In genomic region chr10:100349087-100349486, GRCh38 we compare ENCODE assay signal across 12 cellular contexts. TPM values are rescaled to one million over a fixed set of nuclear protein-coding genes. Genes with fewer than 3 reads are reported as not detected.
DNase-seq lines count a peak whose midpoint lies in the region; ATAC-seq and TF ChIP-seq lines count a peak whose summit lies in the region.
"Had no signal": no experiment of that assay in that cellular context is flagged by ENCODE, and none has a peak within 500 bp of the region (broad histone marks: within the 10 kb centered on the region; RNA-seq: fewer than 3 reads in every experiment).

No MANE protein-coding gene starts in this region.

- no peaks in the 10 kb centered on the region for H3K9me3 ChIP-seq in SK-N-SH
- H3K9me3 ChIP-seq in WERI-Rb-1 (ENCODE audit: severe bottlenecking), result no peaks in the 10 kb centered on the region
- no peaks in the 10 kb centered on the region for H3K9me3 ChIP-seq in skeletal muscle satellite cell (replicated peaks; ENCODE audit: low read length)
- H3K9me3 ChIP-seq in left ventricle myocardium inferior (replicated peaks), result no peaks in the 10 kb centered on the region
- H3K9me3 ChIP-seq: gastrocnemius medialis, thoracic aorta had no signal

- no peak overlapping the region for H3K9ac ChIP-seq in SK-N-SH
- H3K9ac ChIP-seq in skeletal muscle satellite cell (ENCODE audit: low read depth, low read length), result no peak overlapping the region

- POLR2A ChIA-PET in SK-N-SH (lab: Yijun Ruan, JAX), result interaction anchor here (1.0 to 4.0 kb wide), 3 partner anchors 10 to 25 kb away, joined by 3 to 53 read pairs (median 5); no protein-coding TSS in a partner anchor

- no peak for TF ChIP-seq EP300 in SK-N-SH (IDR thresholded peaks at IDR 0.05; ENCODE audit: borderline replicate concordance in 1 of 2, low read depth in 1 of 2, low read length in 1 of 2)

- peaks cover 4% of the 10 kb centered on the region for H3F3A ChIP-seq in SK-N-SH (replicated peaks; ENCODE audit: insufficient read depth)

- no peaks in the 10 kb centered on the region for H3K79me2 ChIP-seq in SK-N-SH (ENCODE audit: insufficient read depth)

- CTCF ChIA-PET in SK-N-SH (lab: Yijun Ruan, JAX), result interaction anchor here (0.9 to 24.3 kb wide), 11 partner anchors 10 to 380 kb away, joined by 3 to 432 read pairs (median 7); no protein-coding TSS in a partner anchor

- ATAC-seq in SK-N-SH treated with all-trans-retinoic acid at 6 μM for 48 hours (no peak), GM18861 (IDR thresholded peaks at IDR 0.05; ENCODE audit: unreplicated experiment) (no peak)
- ATAC-seq: gastrocnemius medialis had no signal

- H3K36me3 ChIP-seq in SK-N-SH (replicated peaks in 1 of 2; ENCODE audit: control insufficient read depth in 1 of 2, insufficient read depth in 2 of 2, low read length in 1 of 2) (peaks cover 4 to 49% of the 10 kb centered on the region in 2 experiments), WERI-Rb-1 (peaks cover 63% of the 10 kb centered on the region), skeletal muscle satellite cell (ENCODE audit: insufficient read depth, low read length) (peaks cover 45% of the 10 kb centered on the region), left ventricle myocardium inferior (no peaks in the 10 kb centered on the region)
- H3K36me3 ChIP-seq: gastrocnemius medialis, thoracic aorta had no signal

- H3K4me2 ChIP-seq in SK-N-SH, result no peak overlapping the region
- peak overlapping the region; percentile 89 for H3K4me2 ChIP-seq in skeletal muscle satellite cell (ENCODE audit: low read length)

- DNase-seq in SK-N-SH, result no peak
- DNase-seq in WERI-Rb-1, result no peak
- DNase-seq in fibroblast of the aortic adventitia (ENCODE audit: low read depth), result no peak
- no peak for DNase-seq in NCI-H1436 treated with DMSO at 0.1 percent for 48 hours (lab: John Stamatoyannopoulos, UW)
- no peak for DNase-seq in left ventricle myocardium inferior
- DNase-seq: gastrocnemius medialis, NCI-H2171 had no signal

- no peak overlapping the region for H2AFZ ChIP-seq in SK-N-SH (ENCODE audit: low read depth)

- intact Hi-C loops in left ventricle myocardium inferior (cut with micrococcal nuclease), result no loop called here

- H3K4me3 ChIP-seq in SK-N-SH (ENCODE audit: low read depth in 2 of 2, low read length in 1 of 2), result peak overlapping the region in 1 of 2 experiments; percentile 95; a peak in 2 of 4 replicates
- H3K4me3 ChIP-seq in WERI-Rb-1 (ENCODE audit: low read depth, low read length), result peak overlapping the region; percentile 4; the same call in 1 of the 2 replicates
- peak overlapping the region; percentile 88 for H3K4me3 ChIP-seq in fibroblast of the aortic adventitia (ENCODE audit: low read depth, low read length)
- H3K4me3 ChIP-seq in skeletal muscle satellite cell (ENCODE audit: low read length), result peak overlapping the region; percentile 92
- H3K4me3 ChIP-seq in left ventricle myocardium inferior, result no peak overlapping the region
- H3K4me3 ChIP-seq: gastrocnemius medialis had no signal

- H3K27ac ChIP-seq in SK-N-SH (ENCODE audit: low read depth in 2 of 2, low read length in 1 of 2) (no peak overlapping the region), WERI-Rb-1 (no peak overlapping the region), left ventricle myocardium inferior (replicated peaks) (no peak overlapping the region)
- H3K27ac ChIP-seq: gastrocnemius medialis, thoracic aorta had no signal

- peaks cover 0 to 45% of the 10 kb centered on the region in 2 experiments; a peak in 1 of 4 replicates for H3K4me1 ChIP-seq in SK-N-SH (ENCODE audit: control insufficient read depth in 1 of 2, insufficient read depth in 2 of 2, low read depth in 1 of 2, low read length in 1 of 2)
- H3K4me1 ChIP-seq in skeletal muscle satellite cell (ENCODE audit: control insufficient read depth, insufficient read depth, low read length), result peaks cover 31% of the 10 kb centered on the region
- H3K4me1 ChIP-seq in left ventricle myocardium inferior, result peaks cover 22% of the 10 kb centered on the region

- H3K27me3 ChIP-seq in SK-N-SH (ENCODE audit: insufficient read depth) (no peaks in the 10 kb centered on the region), WERI-Rb-1 (ENCODE audit: insufficient read depth, low read depth, severe bottlenecking) (no peaks in the 10 kb centered on the region), skeletal muscle satellite cell (ENCODE audit: control insufficient read depth, insufficient read depth, low read length) (no peaks in the 10 kb centered on the region), left ventricle myocardium inferior (ENCODE audit: low read depth) (peaks cover 72% of the 10 kb centered on the region)

- H4K20me1 ChIP-seq in SK-N-SH (ENCODE audit: insufficient read depth), result no peaks in the 10 kb centered on the region

- no peak for TF ChIP-seq CTCF in SK-N-SH (IDR thresholded peaks at IDR 0.05)
- TF ChIP-seq CTCF in WERI-Rb-1 (IDR thresholded peaks at IDR 0.05; ENCODE audit: low read depth, low read length), result no peak
- TF ChIP-seq CTCF in fibroblast of the aortic adventitia (IDR thresholded peaks at IDR 0.05; ENCODE audit: insufficient read depth, low read length), result no peak
- no peak for TF ChIP-seq CTCF in left ventricle myocardium inferior (IDR thresholded peaks at IDR 0.05; ENCODE audit: borderline replicate concordance)

- WGBS in SK-N-SH (ENCODE audit: low lambda C conversion rate), result 65% methylated on average over 3 of the region's 5 CpGs

- no peaks in the 10 kb centered on the region for H3K9me2 ChIP-seq in SK-N-SH

- no peak for TF ChIP-seq RAD21 in SK-N-SH (IDR thresholded peaks at IDR 0.05; ENCODE audit: low read length)

TF ChIP-seq in SK-N-SH, 30 proteins besides CTCF, POLR2A, EP300 and RAD21:
- TF ChIP-seq GATA2 (CRISPR knock-in tag; IDR thresholded peaks at IDR 0.05) (no peak), MXI1 (IDR thresholded peaks at IDR 0.05; ENCODE audit: low read depth, low read length) (peak; percentile 38; the same call in 1 of the 2 replicates)

TF ChIP-seq in SK-N-SH treated with all-trans-retinoic acid at 6 μM for 48 hours, 23 proteins besides CTCF, POLR2A, EP300 and RAD21:
- no peak for TF ChIP-seq RARB (CRISPR knock-in tag; IDR thresholded peaks at IDR 0.05)
- no peak for TF ChIP-seq CSDC2 (CRISPR knock-in tag; IDR thresholded peaks at IDR 0.05)
- no peak for TF ChIP-seq PATZ1 (CRISPR knock-in tag; IDR thresholded peaks at IDR 0.05; ENCODE audit: borderline replicate concordance)
- TF ChIP-seq ESRRG (CRISPR knock-in tag; IDR thresholded peaks at IDR 0.05), result no peak
- no peak for TF ChIP-seq PPARA (CRISPR knock-in tag; IDR thresholded peaks at IDR 0.05; ENCODE audit: borderline replicate concordance)
- TF ChIP-seq SNAI2 (CRISPR knock-in tag; IDR thresholded peaks at IDR 0.05), result no peak

RNA-seq across cellular contexts. Expression of gene SCD, which starts 2.1 kb away (rescaled TPM):
- polyA plus RNA-seq in SK-N-SH (2012; rRNA removed), result 19.7 and 26.4 TPM in 2 replicates
- 20.6 and 24.4 TPM in 2 replicates for polyA plus RNA-seq in SK-N-SH (2012; cell fraction: cytosol; rRNA removed)
- polyA plus RNA-seq in SK-N-SH (2012; cell fraction: nucleus; rRNA removed), result 7.8 and 12.2 TPM in 2 replicates
- total RNA-seq in fibroblast of the aortic adventitia (ENCODE audit: low replicate concordance) (99.9 and 283 TPM in 2 replicates), left ventricle myocardium inferior (4.8 TPM)
- total RNA-seq in skeletal muscle satellite cell (2012; rRNA removed), result 170 and 467 TPM in 2 replicates

RNA-seq across cellular contexts. Expression of gene PKD2L1, which starts 19.1 kb away (rescaled TPM):
- polyA plus RNA-seq in SK-N-SH (2012; rRNA removed), result not detected in 2 replicates
- not detected in 2 replicates for polyA plus RNA-seq in SK-N-SH (2012; cell fraction: cytosol; rRNA removed)
- polyA plus RNA-seq in SK-N-SH (2012; cell fraction: nucleus; rRNA removed), result not detected in 2 replicates
- not detected in 2 replicates for total RNA-seq in fibroblast of the aortic adventitia (ENCODE audit: low replicate concordance)
- total RNA-seq in skeletal muscle satellite cell (2012; rRNA removed), result not detected in 2 replicates
- total RNA-seq in left ventricle myocardium inferior, result not detected
- total RNA-seq: gastrocnemius medialis, renal cortical epithelial cell had no signal

Comparison
In these comparisons a context has a peak if more than half of its experiments do, and no peak if none do; other contexts are left out.
1. RNA of gene SCD, which starts 2.1 kb away (total RNA-seq): 99.9 to 283 TPM in fibroblast of the aortic adventitia; 4.8 TPM in left ventricle myocardium inferior (single experiment); every median in the first group is over 10 times any median in the second.